13 cellular contexts compared by ENCODE assay signal in genomic region chr17:27974531-27975145, GRCh38.
"Had no signal": no experiment of that assay in that cellular context is flagged by ENCODE, and none has a peak within 500 bp of the region (broad histone marks: within the 10 kb centered on the region; RNA-seq: fewer than 3 reads in every experiment).

No MANE protein-coding gene starts in this region.

- H3K27ac ChIP-seq: neural progenitor cell, uterus had no signal

- DNase-seq: activated CD4-positive, alpha-beta memory T cell treated with anti-CD3 and anti-CD28 coated beads, Interleukin-2, amount 10 ng/mL, durations not matched to agents 7 days and 5 days; activated gamma-delta T cell treated with Interleukin-2 at 50 U/mL for 16 hours; activated naive CD8-positive, alpha-beta T cell treated with anti-CD3 and anti-CD28 coated beads for 36 hours; activated T-cell treated with anti-CD3 and anti-CD28 coated beads, Interleukin-2, amount 50 U/mL, for 48 hours; aorta; stimulated activated CD4-positive, alpha-beta T cell treated with anti-CD3 and anti-CD28 coated beads, Interleukin-15, amount 100 ng/mL, for 24 hours; stimulated activated CD4-positive, alpha-beta T cell treated with anti-CD3 and anti-CD28 coated beads, Interleukin-4, amount 100 ng/mL, for 24 hours; stimulated activated naive CD8-positive, alpha-beta T cell treated with anti-CD3 and anti-CD28 coated beads, Interleukin-15, amount 100 ng/mL, for 72 hours; T-helper 9 cell; uterus had no signal

- ATAC-seq: stimulated activated naive CD8-positive, alpha-beta T cell treated with anti-CD3 and anti-CD28 coated beads, Interleukin-15, amount 100 ng/mL, for 72 hours had no signal

- H3K4me3 Mint-ChIP-seq: activated CD4-positive, alpha-beta memory T cell treated with anti-CD3 and anti-CD28 coated beads, Interleukin-2, amount 10 ng/mL, durations not matched to agents 7 days and 5 days; activated naive CD8-positive, alpha-beta T cell treated with anti-CD3 and anti-CD28 coated beads for 36 hours; neural progenitor cell; stimulated activated naive CD8-positive, alpha-beta T cell treated with anti-CD3 and anti-CD28 coated beads, Interleukin-15, amount 100 ng/mL, for 72 hours had no signal

- FAIRE-seq: bronchial epithelial cell, colon had no signal

- H3K9ac ChIP-seq: neural progenitor cell had no signal

- H3K4me1 Mint-ChIP-seq: activated CD4-positive, alpha-beta memory T cell treated with anti-CD3 and anti-CD28 coated beads, Interleukin-2, amount 10 ng/mL, durations not matched to agents 7 days and 5 days; activated naive CD8-positive, alpha-beta T cell treated with anti-CD3 and anti-CD28 coated beads for 36 hours; neural progenitor cell; stimulated activated naive CD8-positive, alpha-beta T cell treated with anti-CD3 and anti-CD28 coated beads, Interleukin-15, amount 100 ng/mL, for 72 hours had no signal

- H3K36me3 Mint-ChIP-seq: activated naive CD8-positive, alpha-beta T cell treated with anti-CD3 and anti-CD28 coated beads for 36 hours; neural progenitor cell had no signal

- H3K27me3 ChIP-seq: neural progenitor cell, uterus had no signal

- H3K9me3 ChIP-seq: uterus had no signal

- H3K27me3 Mint-ChIP-seq: stimulated activated naive CD8-positive, alpha-beta T cell treated with anti-CD3 and anti-CD28 coated beads, Interleukin-15, amount 100 ng/mL, for 72 hours had no signal

- H3K27ac Mint-ChIP-seq: activated CD4-positive, alpha-beta memory T cell treated with anti-CD3 and anti-CD28 coated beads, Interleukin-2, amount 10 ng/mL, durations not matched to agents 7 days and 5 days; activated naive CD8-positive, alpha-beta T cell treated with anti-CD3 and anti-CD28 coated beads for 36 hours; neural progenitor cell; stimulated activated naive CD8-positive, alpha-beta T cell treated with anti-CD3 and anti-CD28 coated beads, Interleukin-15, amount 100 ng/mL, for 72 hours had no signal

- H3K4me3 ChIP-seq: neural progenitor cell, uterus had no signal

- H3K4me2 ChIP-seq: neural progenitor cell had no signal

- H2AFZ ChIP-seq: neural progenitor cell had no signal

- H3K9me3 Mint-ChIP-seq: activated CD4-positive, alpha-beta memory T cell treated with anti-CD3 and anti-CD28 coated beads, Interleukin-2, amount 10 ng/mL, durations not matched to agents 7 days and 5 days; activated naive CD8-positive, alpha-beta T cell treated with anti-CD3 and anti-CD28 coated beads for 36 hours; neural progenitor cell; stimulated activated naive CD8-positive, alpha-beta T cell treated with anti-CD3 and anti-CD28 coated beads, Interleukin-15, amount 100 ng/mL, for 72 hours had no signal

- H3K4me1 ChIP-seq: neural progenitor cell, uterus had no signal

- H3K36me3 ChIP-seq: neural progenitor cell, uterus had no signal
